21 cellular contexts compared by ENCODE assay signal in genomic region chr9:113005777-113006176, GRCh38.
"Had no signal": no experiment of that assay in that cellular context is flagged by ENCODE, and none has a peak within 500 bp of the region (broad histone marks: within the 10 kb centered on the region; RNA-seq: fewer than 3 reads in every experiment).

No MANE protein-coding gene starts in this region.

- H3K4me3 Mint-ChIP-seq: activated naive CD4-positive, alpha-beta T cell treated with anti-CD3 and anti-CD28 coated beads, Interleukin-2, amount 50 U/mL, for 24 hours; activated T-cell treated with anti-CD3 and anti-CD28 coated beads, Interleukin-2, amount 50 U/mL, for 72 hours; brain; dendritic cell treated with granulocyte-macrophage colony-stimulating factor and Interleukin-4, amounts not matched to agents 40 ng/mL and 50 ng/mL, for 4 days; natural killer cell; stimulated activated effector memory CD8-positive, alpha-beta T cell treated with anti-CD3 and anti-CD28 coated beads, Interleukin-12 subunit alpha, Interleukin-12 subunit beta, amount 100 ng/mL, for 72 hours; stimulated activated naive CD8-positive, alpha-beta T cell treated with anti-CD3 and anti-CD28 coated beads, Interleukin-15, amount 100 ng/mL, for 72 hours had no signal

- DNase-seq: activated CD4-positive, alpha-beta T cell treated with anti-CD3 and anti-CD28 coated beads for 4 hours; activated CD4-positive, alpha-beta T cell treated with anti-CD3 and anti-CD28 coated beads, Interleukin-2, amount 50 U/mL, for 48 hours; activated CD4-positive, CD25-positive, alpha-beta regulatory T cell; activated gamma-delta T cell; activated T-cell treated with anti-CD3 and anti-CD28 coated beads, Interleukin-2, amount 50 U/mL, for 72 hours; aorta; caudate nucleus; effector CD4-positive, alpha-beta T cell; left ventricle myocardium superior; midbrain; natural killer cell; small intestine; stimulated activated CD4-positive, alpha-beta T cell treated with anti-CD3 and anti-CD28 coated beads, Interleukin-2, amount 100 ng/mL, for 24 hours; stimulated activated naive CD8-positive, alpha-beta T cell treated with anti-CD3 and anti-CD28 coated beads, Interleukin-15, amount 100 ng/mL, for 72 hours; tibial artery had no signal

- H3K4me1 Mint-ChIP-seq: activated naive CD4-positive, alpha-beta T cell treated with anti-CD3 and anti-CD28 coated beads, Interleukin-2, amount 50 U/mL, for 24 hours; brain; natural killer cell; stimulated activated effector memory CD8-positive, alpha-beta T cell treated with anti-CD3 and anti-CD28 coated beads, Interleukin-12 subunit alpha, Interleukin-12 subunit beta, amount 100 ng/mL, for 72 hours; stimulated activated naive CD8-positive, alpha-beta T cell treated with anti-CD3 and anti-CD28 coated beads, Interleukin-15, amount 100 ng/mL, for 72 hours had no signal

- H3K27ac Mint-ChIP-seq: activated naive CD4-positive, alpha-beta T cell treated with anti-CD3 and anti-CD28 coated beads, Interleukin-2, amount 50 U/mL, for 24 hours; activated T-cell treated with anti-CD3 and anti-CD28 coated beads, Interleukin-2, amount 50 U/mL, for 72 hours; brain; dendritic cell treated with granulocyte-macrophage colony-stimulating factor and Interleukin-4, amounts not matched to agents 40 ng/mL and 50 ng/mL, for 4 days; natural killer cell; stimulated activated effector memory CD8-positive, alpha-beta T cell treated with anti-CD3 and anti-CD28 coated beads, Interleukin-12 subunit alpha, Interleukin-12 subunit beta, amount 100 ng/mL, for 72 hours; stimulated activated naive CD8-positive, alpha-beta T cell treated with anti-CD3 and anti-CD28 coated beads, Interleukin-15, amount 100 ng/mL, for 72 hours had no signal

- H3K27me3 Mint-ChIP-seq: stimulated activated naive CD8-positive, alpha-beta T cell treated with anti-CD3 and anti-CD28 coated beads, Interleukin-15, amount 100 ng/mL, for 72 hours had no signal

- H3K4me3 ChIP-seq: tibial artery had no signal

- ATAC-seq: activated T-cell treated with anti-CD3 and anti-CD28 coated beads, Interleukin-2, amount 50 U/mL, for 72 hours; foreskin keratinocyte; left ventricle myocardium superior; natural killer cell; sciatic nerve; stimulated activated effector memory CD8-positive, alpha-beta T cell treated with anti-CD3 and anti-CD28 coated beads, Interleukin-12 subunit alpha, Interleukin-12 subunit beta, amount 100 ng/mL, for 72 hours; stimulated activated naive CD8-positive, alpha-beta T cell treated with anti-CD3 and anti-CD28 coated beads, Interleukin-15, amount 100 ng/mL, for 72 hours had no signal
